13 cellular contexts compared by ENCODE assay signal in genomic region chr2:41930807-41931566, GRCh38.
A peak's percentile ranks its signal among the peaks of the same experiment; 100 is the strongest.
DNase-seq lines count a peak whose midpoint lies in the region; ATAC-seq and TF ChIP-seq lines count a peak whose summit lies in the region.
"Had no signal": no experiment of that assay in that cellular context is flagged by ENCODE, and none has a peak within 500 bp of the region (broad histone marks: within the 10 kb centered on the region; RNA-seq: fewer than 3 reads in every experiment).

No MANE protein-coding gene starts in this region.

- H4K20me1 ChIP-seq in hepatocyte (ENCODE audit: insufficient read depth, poor library complexity, severe bottlenecking), result no peaks in the 10 kb centered on the region

- no peaks in the 10 kb centered on the region for H3K9me2 ChIP-seq in hepatocyte (replicated peaks; ENCODE audit: insufficient read depth)

- H3K4me1 ChIP-seq in right cardiac atrium (ENCODE audit: control insufficient read depth, insufficient read depth, low read length) (peaks cover 32% of the 10 kb centered on the region), hepatocyte (ENCODE audit: insufficient read depth) (peaks cover 32% of the 10 kb centered on the region), vagina (peaks cover 54% of the 10 kb centered on the region)

- no peaks in the 10 kb centered on the region for H3K36me3 ChIP-seq in hepatocyte (replicated peaks; ENCODE audit: insufficient read depth, low read depth)
- no peaks in the 10 kb centered on the region for H3K36me3 ChIP-seq in vagina
- H3K36me3 ChIP-seq: tibial artery had no signal

- 85% methylated on average over 16 of the region's 16 CpGs for WGBS in right cardiac atrium
- WGBS in hepatocyte (ENCODE audit: low lambda C conversion rate, missing lambda C conversion rate), result 89% methylated on average over 16 of the region's 16 CpGs

- H3K27ac ChIP-seq in right cardiac atrium (ENCODE audit: low read length) (peak overlapping the region; percentile 55), hepatocyte (peak overlapping the region; percentile 72), vagina (peak overlapping the region; percentile 46)
- H3K27ac ChIP-seq: tibial artery had no signal

- no peak for TF ChIP-seq POLR2A in vagina (IDR thresholded peaks at IDR 0.05)

- ATAC-seq in right cardiac atrium (no peak), left ventricle myocardium superior (no peak)
- ATAC-seq: activated naive CD4-positive, alpha-beta T cell treated with anti-CD3 and anti-CD28 coated beads, Interleukin-2, amount 50 U/mL, for 72 hours had no signal

- H3K9me3 ChIP-seq in right cardiac atrium (ENCODE audit: control insufficient read depth, low read length) (no peaks in the 10 kb centered on the region), hepatocyte (ENCODE audit: low read depth) (no peaks in the 10 kb centered on the region), vagina (no peaks in the 10 kb centered on the region)
- H3K9me3 ChIP-seq: tibial artery had no signal

- DNase-seq in right cardiac atrium, result peak in 1 of 3 donors; percentile 59
- no peak for DNase-seq in left ventricle myocardium superior
- DNase-seq in LHCN-M2 (ENCODE audit: low read depth), result peak; percentile 72
- no peak for DNase-seq in hepatocyte (ENCODE audit: low spot score)
- DNase-seq in vagina (ENCODE audit: extremely low spot score in 2 of 2), result no peak
- no peak for DNase-seq in cerebellum (ENCODE audit: low spot score)
- DNase-seq in NCI-H510A treated with DMSO at 0.1 percent for 48 hours (lab: John Stamatoyannopoulos, UW), result no peak
- DNase-seq in RPMI8226, result no peak
- DNase-seq: activated CD4-positive, alpha-beta T cell treated with anti-CD3 and anti-CD28 coated beads, Interleukin-2, amount 10 ng/mL, durations not matched to agents 24 days and 14 days; NCI-H2081; SHP77 treated with DMSO at 0.1 percent for 48 hours; tibial artery had no signal

- no peaks in the 10 kb centered on the region for H3K79me2 ChIP-seq in hepatocyte

- H3K4me2 ChIP-seq in hepatocyte, result no peak overlapping the region

- no peak overlapping the region for H3K4me3 ChIP-seq in right cardiac atrium (ENCODE audit: low read length)
- no peak overlapping the region for H3K4me3 ChIP-seq in hepatocyte
- no peak overlapping the region for H3K4me3 ChIP-seq in vagina
- H3K4me3 ChIP-seq: tibial artery had no signal

- H3K27me3 ChIP-seq in right cardiac atrium (ENCODE audit: control insufficient read depth, insufficient read depth) (no peaks in the 10 kb centered on the region), hepatocyte (no peaks in the 10 kb centered on the region), vagina (no peaks in the 10 kb centered on the region)
- H3K27me3 ChIP-seq: tibial artery had no signal

- intact Hi-C loops in right cardiac atrium (cut with DNase I) (loop anchor here in 3 of 4 donors (10.0 kb wide), 3 partner anchors 56 to 124 kb away; partner anchors contain the start of gene PKDCC (in 1 of the 3)), left ventricle myocardium superior (cut with micrococcal nuclease) (no loop called here), vagina (cut with DNase I) (loop anchor here (5.0 kb wide), 1 partner anchor 131 kb away; no protein-coding TSS in a partner anchor)

- H2AFZ ChIP-seq in hepatocyte, result no peak overlapping the region

- TF ChIP-seq CTCF in hepatocyte (IDR thresholded peaks at IDR 0.05; ENCODE audit: poor library complexity), result no peak
- no peak for TF ChIP-seq CTCF in vagina (IDR thresholded peaks at IDR 0.05)
